In genomic region chr1:229815076-229815475, GRCh38 we compare ENCODE assay signal across 23 cellular contexts.
DNase-seq lines count a peak whose midpoint lies in the region; FAIRE-seq and TF ChIP-seq lines count a peak whose summit lies in the region.
"Had no signal": no experiment of that assay in that cellular context is flagged by ENCODE, and none has a peak within 500 bp of the region (broad histone marks: within the 10 kb centered on the region; RNA-seq: fewer than 3 reads in every experiment).

No MANE protein-coding gene starts in this region.

- no peaks in the 10 kb centered on the region for H3K79me1 ChIP-seq in H1 (ENCODE audit: low read depth, low read length)

- H3K4me2 ChIP-seq in H1 (ENCODE audit: insufficient read depth in 1 of 2, low read depth in 2 of 2, low read length in 2 of 2) (no peak overlapping the region), neural progenitor cell (peak overlapping the region; percentile 17)
- H3K4me2 ChIP-seq: A549 had no signal

- H3K27me3 Mint-ChIP-seq in neural progenitor cell (ENCODE audit: insufficient read depth, low read depth), result peaks cover 2% of the 10 kb centered on the region

- no peak overlapping the region for H3K27ac Mint-ChIP-seq in neural progenitor cell
- H3K27ac Mint-ChIP-seq: CD4-positive, alpha-beta T cell; H9 had no signal

- H3K56ac ChIP-seq in H1 (replicated peaks; ENCODE audit: insufficient read length, low read depth, low read length), result no peak overlapping the region

- H3K36me3 Mint-ChIP-seq in neural progenitor cell, result no peaks in the 10 kb centered on the region

- no peak for TF ChIP-seq RAD21 in H1 (IDR thresholded peaks at IDR 0.05 in 1 of 2, conservative IDR thresholded peaks at IDR 0.05 in 1 of 2; ENCODE audit: low read depth in 2 of 2, low read length in 2 of 2)

- H3K27me3 ChIP-seq in H1 (replicated peaks in 1 of 4; ENCODE audit: control insufficient read depth in 3 of 4, extremely low read depth in 1 of 4, insufficient read depth in 3 of 4, low read length in 3 of 4), result no peaks in the 10 kb centered on the region
- no peaks in the 10 kb centered on the region for H3K27me3 ChIP-seq in neural progenitor cell
- no peaks in the 10 kb centered on the region for H3K27me3 ChIP-seq in effector memory CD4-positive, alpha-beta T cell (replicated peaks; ENCODE audit: control insufficient read depth, insufficient read depth, low read length, poor library complexity, severe bottlenecking)

- no peaks in the 10 kb centered on the region for H3F3A ChIP-seq in neural progenitor cell (ENCODE audit: low read depth)

- H2BK12ac ChIP-seq in H1 (ENCODE audit: low read depth, low read length), result no peak overlapping the region

- no peak overlapping the region for H3K9ac ChIP-seq in H1 (replicated peaks in 1 of 4; ENCODE audit: extremely low read depth in 1 of 4, low read depth in 3 of 4, low read length in 3 of 4)
- no peak overlapping the region for H3K9ac ChIP-seq in neural progenitor cell
- H3K9ac ChIP-seq: GM23248 had no signal

- CTCF ChIA-PET in H1 (lab: Charles Lee; ENCODE audit: partially characterized antibody), result interaction anchor here (1.4 kb wide), 1 partner anchor 99 kb away, joined by 3 read pairs; no protein-coding TSS in a partner anchor

- H3K4me3 ChIP-seq in H1 (ENCODE audit: extremely low read depth in 1 of 4, insufficient read depth in 2 of 4, low read depth in 3 of 4, low read length in 4 of 4), result no peak overlapping the region
- H3K4me3 ChIP-seq in neural progenitor cell, result no peak overlapping the region
- no peak overlapping the region for H3K4me3 ChIP-seq in effector memory CD4-positive, alpha-beta T cell (ENCODE audit: insufficient read depth, low read depth, low read length, poor library complexity, severe bottlenecking)
- H3K4me3 ChIP-seq: A549, GM23248, K562 had no signal

- no peak for TF ChIP-seq POLR2A in H1 (IDR thresholded peaks at IDR 0.05; ENCODE audit: control extremely low read depth in 1 of 2, low read depth in 2 of 2, low read length in 2 of 2)

- H3K4me1 Mint-ChIP-seq in neural progenitor cell, result peaks cover 3% of the 10 kb centered on the region

- no peaks in the 10 kb centered on the region for H3K23me2 ChIP-seq in H1 (ENCODE audit: low read depth, low read length)

- H3K79me2 ChIP-seq in H1 (ENCODE audit: control insufficient read depth in 1 of 2, insufficient read depth in 2 of 2, low read length in 2 of 2), result no peaks in the 10 kb centered on the region
- H3K79me2 ChIP-seq in neural progenitor cell (ENCODE audit: low read depth), result no peaks in the 10 kb centered on the region

- H2AFZ ChIP-seq in H1 (ENCODE audit: low read length), result no peak overlapping the region
- H2AFZ ChIP-seq in neural progenitor cell (replicated peaks), result no peak overlapping the region
- H2AFZ ChIP-seq: GM23248 had no signal

- H2BK15ac ChIP-seq in H1 (ENCODE audit: low read length), result no peak overlapping the region

- no peak overlapping the region for H2BK5ac ChIP-seq in H1 (ENCODE audit: low read depth, low read length)

- H3K4me1 ChIP-seq in H1 (replicated peaks in 1 of 4; ENCODE audit: control insufficient read depth in 3 of 4, insufficient read depth in 4 of 4, low read length in 3 of 4) (no peaks in the 10 kb centered on the region), neural progenitor cell (peaks cover 7% of the 10 kb centered on the region)
- H3K4me1 ChIP-seq in effector memory CD4-positive, alpha-beta T cell (ENCODE audit: control insufficient read depth, insufficient read depth, low read length, poor library complexity, severe bottlenecking), result no peaks in the 10 kb centered on the region
- H3K4me1 ChIP-seq: A549, Caco-2 had no signal

- H3K9me3 Mint-ChIP-seq in neural progenitor cell, result peaks cover 16% of the 10 kb centered on the region

- no peak overlapping the region for H3K23ac ChIP-seq in H1 (ENCODE audit: insufficient read length)

- H3K36me3 ChIP-seq in H1 (ENCODE audit: control insufficient read depth in 2 of 4, insufficient read depth in 4 of 4, low read length in 3 of 4) (peaks cover 0 to 3% (median 0%) of the 10 kb centered on the region in 4 experiments; a peak in 2 of 8 replicates), neural progenitor cell (no peaks in the 10 kb centered on the region)
- no peaks in the 10 kb centered on the region for H3K36me3 ChIP-seq in effector memory CD4-positive, alpha-beta T cell (ENCODE audit: control insufficient read depth, insufficient read depth, low read length)

- no peak overlapping the region for H3K4ac ChIP-seq in H1 (replicated peaks; ENCODE audit: insufficient read length, low read depth, low read length)

- H4K5ac ChIP-seq in H1 (ENCODE audit: insufficient read length, low read depth, low read length), result no peak overlapping the region

- no peak for TF ChIP-seq EP300 in H1 (IDR thresholded peaks at IDR 0.05; ENCODE audit: borderline replicate concordance in 1 of 2, low read depth in 2 of 2, low read length in 2 of 2)

- H4K8ac ChIP-seq in H1 (ENCODE audit: extremely low read depth, insufficient read depth, low read length), result no peak overlapping the region

- H2BK120ac ChIP-seq in H1 (replicated peaks; ENCODE audit: low read depth, low read length), result no peak overlapping the region

- H4K91ac ChIP-seq in H1 (replicated peaks; ENCODE audit: insufficient read length, low read length), result no peak overlapping the region

- POLR2A ChIA-PET in H1 (lab: Charles Lee; ENCODE audit: partially characterized antibody), result no interaction called here

- DNase-seq in ELF-1 (ENCODE audit: low read depth, low spot score) (peak; percentile 14), H1 (ENCODE audit: low read depth in 1 of 2, low spot score in 2 of 2) (no peak), iPS-NIHi11 (ENCODE audit: low spot score) (peak; percentile 23), neural progenitor cell (ENCODE audit: low spot score) (peak; percentile 54), DMS 273 treated with DMSO at 0.1 percent for 48 hours (lab: John Stamatoyannopoulos, UW) (no peak), MV-4-11 (lab: John Stamatoyannopoulos, UW) (no peak)
- no peak for DNase-seq in effector memory CD4-positive, alpha-beta T cell
- DNase-seq: AML-193; Caco-2; CD4-positive, alpha-beta T cell; DMS153; DMS79 treated with DMSO at 0.1 percent for 48 hours; GM23248; H9; IMR-90 had no signal

- FAIRE-seq in H1 (lab: Jason Lieb, UNC), result no peak
- FAIRE-seq: A549, D721Med, GM12892, GM18507, HTR-8/SVneo, K562 had no signal

- no peak overlapping the region for H3K27ac ChIP-seq in H1 (ENCODE audit: low read depth, low read length)
- H3K27ac ChIP-seq in neural progenitor cell, result no peak overlapping the region
- no peak overlapping the region for H3K27ac ChIP-seq in effector memory CD4-positive, alpha-beta T cell (ENCODE audit: insufficient read depth, low read length, poor library complexity, severe bottlenecking)
- H3K27ac ChIP-seq: 22Rv1, A549, C4-2B, GM23248 had no signal

- peaks cover 10% of the 10 kb centered on the region in 2 experiments; a peak in 2 of 4 replicates for H3K9me3 ChIP-seq in H1 (ENCODE audit: insufficient read depth in 2 of 2, low read depth in 1 of 2, low read length in 1 of 2)
- no peaks in the 10 kb centered on the region for H3K9me3 ChIP-seq in neural progenitor cell (ENCODE audit: low read depth)
- H3K9me3 ChIP-seq in effector memory CD4-positive, alpha-beta T cell (ENCODE audit: control insufficient read depth, low read length), result peaks cover 8% of the 10 kb centered on the region

- H4K20me1 ChIP-seq in H1 (replicated peaks in 1 of 2; ENCODE audit: control insufficient read depth in 1 of 2, insufficient read depth in 2 of 2, low read length in 2 of 2), result no peaks in the 10 kb centered on the region
- H4K20me1 ChIP-seq in neural progenitor cell (ENCODE audit: low read depth), result no peaks in the 10 kb centered on the region

- no peak overlapping the region for H3K18ac ChIP-seq in H1 (ENCODE audit: extremely low read depth, low read length)

- no peak overlapping the region for H3K4me3 Mint-ChIP-seq in neural progenitor cell
- H3K4me3 Mint-ChIP-seq: CD4-positive, alpha-beta T cell; H9 had no signal

- H2AK5ac ChIP-seq in H1 (ENCODE audit: low read depth, low read length), result no peak overlapping the region

- no peak for TF ChIP-seq CTCF in H1 (IDR thresholded peaks at IDR 0.05; ENCODE audit: control extremely low read depth in 1 of 3, insufficient read depth in 1 of 3, low read depth in 1 of 3, low read length in 3 of 3)
- TF ChIP-seq CTCF in neural progenitor cell (IDR thresholded peaks at IDR 0.05), result no peak

- no peak overlapping the region for H3K14ac ChIP-seq in H1 (ENCODE audit: insufficient read length)

- H2BK20ac ChIP-seq in H1 (ENCODE audit: low read length), result no peak overlapping the region

- 93% methylated on average over 4 of the region's 4 CpGs; no CpG with 5 or more reads in 1 of the 2 experiments for WGBS in H1 (ENCODE audit: extremely low coverage in 1 of 2, insufficient coverage in 1 of 2, insufficient read length in 1 of 2, insufficient replicate concordance in 2 of 2, low coverage in 1 of 2, low lambda C conversion rate in 2 of 2, missing lambda C conversion rate in 1 of 2), 2 experiments

Comparison
In these comparisons a context has a peak if more than half of its experiments do, and no peak if none do; other contexts are left out.
1. DNase-seq: peak in ELF-1 (single experiment), iPS-NIHi11 (single experiment) and neural progenitor cell (single experiment); none in H1 (0 of 2), effector memory CD4-positive, alpha-beta T cell (0 of 3), DMS 273 treated with DMSO at 0.1 percent for 48 hours (single experiment) and MV-4-11 (single experiment).